11 cellular contexts compared by ENCODE assay signal in genomic region chr1:145272841-145273240, GRCh38. TPM values are rescaled to one million over a fixed set of nuclear protein-coding genes. Genes with fewer than 3 reads are reported as not detected.
"Had no signal": no experiment of that assay in that cellular context is flagged by ENCODE, and none has a peak within 500 bp of the region (broad histone marks: within the 10 kb centered on the region; RNA-seq: fewer than 3 reads in every experiment).

No MANE protein-coding gene starts in this region.

RNA-seq across cellular contexts. Expression of gene PPIAL4D, which starts 30.9 kb away (rescaled TPM):
- total RNA-seq: OCI-LY7, PC-3, PC-9, Peyer's patch, Right ventricle myocardium inferior, Right ventricle myocardium superior, RPMI7951, SJCRH30, SJSA1, SK-MEL-5 had no signal
- polyA plus RNA-seq: SK-N-SH had no signal
